18 cellular contexts compared by ENCODE assay signal in the genomic region with DNA sequence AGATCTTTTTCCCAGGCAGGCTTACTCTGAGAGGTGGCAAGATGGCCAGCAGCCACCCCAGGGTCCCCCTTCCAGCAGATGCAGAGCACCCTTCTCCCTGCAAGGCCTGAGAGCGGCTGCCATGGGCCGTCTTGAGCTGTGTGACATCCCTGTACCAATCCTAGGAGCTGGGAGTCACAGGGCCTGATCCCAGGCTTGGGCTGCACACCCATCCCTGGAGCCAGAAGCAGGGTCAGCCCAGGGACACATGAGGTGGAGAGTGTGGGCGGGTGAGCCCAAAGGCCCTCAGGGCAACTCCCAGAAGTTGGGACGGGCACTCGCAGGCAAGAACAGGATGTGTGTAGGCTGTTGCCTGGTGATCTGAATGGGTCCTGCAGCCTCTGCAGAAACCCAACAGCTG. TPM values are rescaled to one million over a fixed set of nuclear protein-coding genes. Genes with fewer than 3 reads are reported as not detected.
DNase-seq lines count a peak whose midpoint lies in the region; ATAC-seq, FAIRE-seq and TF ChIP-seq lines count a peak whose summit lies in the region.
"Had no signal": no experiment of that assay in that cellular context is flagged by ENCODE, and none has a peak within 500 bp of the region (broad histone marks: within the 10 kb centered on the region; RNA-seq: fewer than 3 reads in every experiment).

No MANE protein-coding gene starts in this region.

- peaks cover 2 to 4% of the 10 kb centered on the region in 2 donors for H3K27me3 Mint-ChIP-seq in natural killer cell treated with Interleukin-12 subunit alpha and Interleukin-12 subunit beta and Interleukin-15 and Interleukin-18, amount 100 ng/mL, for 72 hours

- H3K4me1 Mint-ChIP-seq in natural killer cell treated with Interleukin-12 subunit alpha and Interleukin-12 subunit beta and Interleukin-15 and Interleukin-18, amount 100 ng/mL, for 72 hours (ENCODE audit: low read depth in 2 of 2) = no peaks in the 10 kb centered on the region

- H3K9me3 Mint-ChIP-seq in natural killer cell treated with Interleukin-12 subunit alpha and Interleukin-12 subunit beta and Interleukin-15 and Interleukin-18, amount 100 ng/mL, for 72 hours = no peaks in the 10 kb centered on the region

- no peak for TF ChIP-seq CTCF in kidney (IDR thresholded peaks at IDR 0.05; ENCODE audit: borderline replicate concordance, extremely low read depth, insufficient read depth)

- no peak overlapping the region for H3K27ac ChIP-seq in kidney (ENCODE audit: low read depth in 2 of 2, low read length in 2 of 2)
- H3K27ac ChIP-seq: ovary, vagina, VCaP had no signal

- peaks cover 1% of the 10 kb centered on the region for H3K9me3 ChIP-seq in adipocyte (ENCODE audit: control insufficient read depth, low read length)
- H3K9me3 ChIP-seq in kidney (ENCODE audit: control insufficient read depth in 1 of 2, low read length in 2 of 2) = peaks cover 0 to 3% of the 10 kb centered on the region in 2 donors
- H3K9me3 ChIP-seq: ovary, SK-N-SH, vagina had no signal

- ATAC-seq in natural killer cell treated with Interleukin-12 subunit alpha and Interleukin-12 subunit beta and Interleukin-15 and Interleukin-18, amount 100 ng/mL, for 72 hours = peak; percentile 3 to 33
- ATAC-seq in GM18870 (IDR thresholded peaks at IDR 0.05; ENCODE audit: unreplicated experiment) = no peak

- H3K9ac ChIP-seq in adipocyte (ENCODE audit: low read length) (no peak overlapping the region), kidney (ENCODE audit: low read length in 2 of 2) (no peak overlapping the region)
- H3K9ac ChIP-seq: SK-N-SH had no signal

- no peak overlapping the region for H3K27ac Mint-ChIP-seq in natural killer cell treated with Interleukin-12 subunit alpha and Interleukin-12 subunit beta and Interleukin-15 and Interleukin-18, amount 100 ng/mL, for 72 hours

- intact Hi-C loops in kidney (cut with DNase I) = no loop called here

- H3K27me3 ChIP-seq in adipocyte (replicated peaks; ENCODE audit: control insufficient read depth, insufficient read depth, low read length) = peaks cover 4% of the 10 kb centered on the region
- H3K27me3 ChIP-seq: ovary, vagina had no signal

- DNase-seq in AG08395 (ENCODE audit: low spot score) (peak; percentile 56), ELR (ENCODE audit: low read depth) (peak; percentile 62), adipocyte (ENCODE audit: low read depth) (peak; percentile 25), GF-D8 (lab: John Stamatoyannopoulos, UW) (no peak), kidney (no peak), NOMO-1 (lab: John Stamatoyannopoulos, UW; ENCODE audit: unreplicated experiment in 2 of 2) (no peak)
- peak; percentile 46 for DNase-seq in natural killer cell treated with Interleukin-12 subunit alpha and Interleukin-12 subunit beta and Interleukin-15 and Interleukin-18, amount 100 ng/mL, for 72 hours (ENCODE audit: low spot score)
- DNase-seq: amygdala, DND-41, KG1, NCI-H187, NCI-H748 treated with DMSO at 0.1 percent for 48 hours, SK-N-SH had no signal

- no peak overlapping the region for H3K4me3 ChIP-seq in adipocyte (ENCODE audit: low read length)
- H3K4me3 ChIP-seq in kidney (ENCODE audit: low read length in 2 of 2) = no peak overlapping the region
- H3K4me3 ChIP-seq: ovary, vagina had no signal

- H3K4me3 Mint-ChIP-seq in natural killer cell treated with Interleukin-12 subunit alpha and Interleukin-12 subunit beta and Interleukin-15 and Interleukin-18, amount 100 ng/mL, for 72 hours = no peak overlapping the region

- H3K36me3 ChIP-seq in adipocyte (ENCODE audit: control insufficient read depth, insufficient read depth, low read length, severe bottlenecking) (no peaks in the 10 kb centered on the region), kidney (ENCODE audit: control insufficient read depth in 1 of 2, insufficient read depth in 2 of 2, low read length in 2 of 2) (no peaks in the 10 kb centered on the region)
- H3K36me3 ChIP-seq: ovary, vagina had no signal

- no peaks in the 10 kb centered on the region for H3K4me1 ChIP-seq in adipocyte (ENCODE audit: control insufficient read depth, insufficient read depth, low read length)
- H3K4me1 ChIP-seq in kidney (ENCODE audit: control insufficient read depth in 1 of 2, insufficient read depth in 1 of 2, low read depth in 1 of 2, low read length in 2 of 2) = no peaks in the 10 kb centered on the region
- H3K4me1 ChIP-seq: vagina had no signal

- FAIRE-seq in kidney (lab: Jason Lieb, UNC) = no peak

- H3K36me3 Mint-ChIP-seq in natural killer cell treated with Interleukin-12 subunit alpha and Interleukin-12 subunit beta and Interleukin-15 and Interleukin-18, amount 100 ng/mL, for 72 hours = no peaks in the 10 kb centered on the region

RNA-seq across cellular contexts. Expression of a gene that starts 40.5 kb away (rescaled TPM):
- not detected for total RNA-seq in natural killer cell treated with Interleukin-12 subunit alpha and Interleukin-12 subunit beta and Interleukin-15 and Interleukin-18, amount 100 ng/mL, for 72 hours
- total RNA-seq in kidney = 0.13 TPM
- not detected for polyA plus RNA-seq in kidney (ENCODE audit: insufficient read depth, low read depth, low replicate concordance)
- polyA plus RNA-seq: SK-N-SH had no signal

RNA-seq across cellular contexts. Expression of a gene that starts 50.7 kb away (rescaled TPM):
- not detected for total RNA-seq in natural killer cell treated with Interleukin-12 subunit alpha and Interleukin-12 subunit beta and Interleukin-15 and Interleukin-18, amount 100 ng/mL, for 72 hours
- total RNA-seq in kidney = 6.1 TPM
- polyA plus RNA-seq in kidney (ENCODE audit: insufficient read depth, low read depth, low replicate concordance) = 28.5 TPM
- total RNA-seq: fibroblast of lung had no signal
- polyA plus RNA-seq: fibroblast of lung, SK-N-SH had no signal

RNA-seq across cellular contexts. Expression of a gene that starts 51.8 kb away (rescaled TPM):
- under 1 TPM in 1 of 2 donors, not detected in 1; 0.14 TPM for total RNA-seq in natural killer cell treated with Interleukin-12 subunit alpha and Interleukin-12 subunit beta and Interleukin-15 and Interleukin-18, amount 100 ng/mL, for 72 hours
- total RNA-seq in kidney = 42.1 TPM
- polyA plus RNA-seq in kidney (ENCODE audit: insufficient read depth, low read depth, low replicate concordance) = 3.0 TPM

Comparison
In these comparisons a context has a peak if more than half of its experiments do, and no peak if none do; other contexts are left out.
1. DNase-seq: peak in AG08395 (single experiment), ELR (single experiment), adipocyte (single experiment) and natural killer cell treated with Interleukin-12 subunit alpha and Interleukin-12 subunit beta and Interleukin-15 and Interleukin-18, amount 100 ng/mL, for 72 hours (single experiment); none in GF-D8 (single experiment), kidney (single experiment) and NOMO-1 (0 of 2).
2. RNA of a gene that starts 51.8 kb away (total RNA-seq): 42.1 TPM in kidney (single experiment); 0.14 TPM in natural killer cell treated with Interleukin-12 subunit alpha and Interleukin-12 subunit beta and Interleukin-15 and Interleukin-18, amount 100 ng/mL, for 72 hours; every median in the first group is over 10 times any median in the second.